In the genomic region with DNA sequence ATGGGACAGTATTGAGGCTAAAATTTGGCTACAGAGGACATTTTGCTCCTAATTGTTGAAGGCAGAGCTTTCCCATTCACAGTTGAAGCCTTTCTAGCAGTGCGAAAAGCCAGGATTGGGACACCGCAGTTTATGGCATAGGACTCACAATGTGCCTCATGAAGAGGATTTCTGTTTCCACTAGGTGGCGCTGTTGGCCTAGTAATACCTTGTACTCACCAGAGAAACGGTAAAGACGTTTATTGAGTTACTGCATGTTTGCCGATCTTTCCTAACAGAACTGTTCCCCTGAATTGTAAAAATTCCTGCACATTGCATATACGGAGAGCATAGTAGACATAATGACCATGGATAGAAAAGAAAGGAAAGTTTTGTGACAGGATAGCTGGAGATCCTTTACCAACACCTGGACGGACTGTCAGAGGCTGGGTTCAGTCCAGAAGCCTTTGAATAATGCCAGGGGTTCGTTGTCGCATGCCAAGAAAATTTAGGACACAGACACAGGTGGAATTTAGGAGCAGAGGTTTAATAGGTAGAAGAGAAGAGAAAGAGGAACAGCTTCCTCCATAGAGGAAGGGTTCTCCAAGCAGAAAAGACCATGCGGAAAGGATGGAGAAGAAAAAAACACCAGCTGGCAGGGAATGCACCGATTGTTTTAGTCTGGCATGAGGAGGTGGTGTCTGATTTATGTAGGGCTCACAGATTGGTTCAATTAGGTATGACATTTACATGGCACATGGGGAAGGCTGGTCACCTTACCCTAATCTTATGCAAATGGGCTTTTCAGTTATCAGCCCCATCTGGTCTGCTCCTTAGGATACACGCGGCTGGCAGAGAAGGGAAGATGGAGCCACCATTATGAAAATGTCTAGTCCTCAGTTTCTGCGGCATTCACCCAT, we compare ENCODE assay signal across 8 cellular contexts. TPM values are rescaled to one million over a fixed set of nuclear protein-coding genes. Genes with fewer than 3 reads are reported as not detected.
DNase-seq lines count a peak whose midpoint lies in the region; ATAC-seq and TF ChIP-seq lines count a peak whose summit lies in the region.

No MANE protein-coding gene starts in this region.

- no peak for TF ChIP-seq EP300 in neural cell (conservative IDR thresholded peaks at IDR 0.05; ENCODE audit: poor library complexity, severe bottlenecking)

- peak; percentile 91 for TF ChIP-seq CTCF in neural cell (IDR thresholded peaks at IDR 0.05; ENCODE audit: poor library complexity, severe bottlenecking)

- DNase-seq in GDM1 (lab: John Stamatoyannopoulos, UW) (peak; percentile 61), NCI-H2196 (lab: John Stamatoyannopoulos, UW; ENCODE audit: unreplicated experiment) (peak; percentile 92), UCSD-AML1 (lab: John Stamatoyannopoulos, UW; ENCODE audit: unreplicated experiment) (peak; percentile 14), epithelial cell of prostate (ENCODE audit: low read depth, low spot score) (peak; percentile 26), globus pallidus (ENCODE audit: low spot score) (no peak), HuH-7.5 (ENCODE audit: low spot score) (no peak)

- H3K9ac ChIP-seq in neural cell (ENCODE audit: low read length): no peak overlapping the region

- H3K36me3 ChIP-seq in neural cell (ENCODE audit: insufficient read depth, low read length): no peaks in the 10 kb centered on the region

- peak; percentile 92 for TF ChIP-seq RAD21 in neural cell (conservative IDR thresholded peaks at IDR 0.05)

- no peaks in the 10 kb centered on the region for H4K20me1 ChIP-seq in neural cell (ENCODE audit: insufficient read depth)

- no peak overlapping the region for H2AFZ ChIP-seq in neural cell (ENCODE audit: low read depth, low read length)

- H3K9me3 ChIP-seq in neural cell (ENCODE audit: low read length): no peaks in the 10 kb centered on the region

- no peaks in the 10 kb centered on the region for H3K9me2 ChIP-seq in neural cell (ENCODE audit: insufficient read depth, low read length)

- peak; percentile 78 for ATAC-seq in HG02938 (IDR thresholded peaks at IDR 0.05; ENCODE audit: unreplicated experiment)

- H3K27ac ChIP-seq in epithelial cell of prostate (no peak overlapping the region), neural cell (ENCODE audit: low read length) (no peak overlapping the region)

- H3K4me2 ChIP-seq in neural cell (ENCODE audit: low read length): no peak overlapping the region

- H3K27me3 ChIP-seq in neural cell (ENCODE audit: insufficient read depth, low read depth, low read length): no peaks in the 10 kb centered on the region

- H3K4me3 ChIP-seq in neural cell (ENCODE audit: low read length): no peak overlapping the region

- H3K79me2 ChIP-seq in neural cell (replicated peaks; ENCODE audit: insufficient read depth, low read length): no peaks in the 10 kb centered on the region

- no peaks in the 10 kb centered on the region for H3F3A ChIP-seq in neural cell (ENCODE audit: insufficient read depth, low read length, poor library complexity, severe bottlenecking)

TF ChIP-seq in neural cell, 6 proteins besides CTCF, POLR2A, EP300 and RAD21:
- TF ChIP-seq EZH2 (IDR thresholded peaks at IDR 0.05; ENCODE audit: borderline replicate concordance, insufficient read depth, low read length, poor library complexity, severe bottlenecking) (no peak), SMC3 (conservative IDR thresholded peaks at IDR 0.05; ENCODE audit: poor library complexity) (peak; percentile 93)

RNA-seq across cellular contexts. Expression of a gene that starts 10.8 kb away (rescaled TPM):
- polyA plus RNA-seq in neural cell: not detected in 2 replicates
- not detected in 2 replicates for polyA minus RNA-seq in neural cell

RNA-seq across cellular contexts. Expression of a gene that starts 17.3 kb away (rescaled TPM):
- not detected in 2 replicates for polyA plus RNA-seq in neural cell
- not detected in 2 replicates for polyA minus RNA-seq in neural cell

RNA-seq across cellular contexts. Expression of a gene that starts 18.4 kb away (rescaled TPM):
- polyA plus RNA-seq in neural cell: 14.7 and 15.3 TPM in 2 replicates
- 14.4 and 17.7 TPM in 2 replicates for polyA minus RNA-seq in neural cell

RNA-seq across cellular contexts. Expression of a gene that starts 32.6 kb away (rescaled TPM):
- polyA plus RNA-seq in neural cell: not detected in 2 replicates
- polyA minus RNA-seq in neural cell: not detected in 2 replicates

RNA-seq across cellular contexts. Expression of a gene that starts 44.9 kb away (rescaled TPM):
- polyA plus RNA-seq in neural cell: not detected in 2 replicates
- not detected in 2 replicates for polyA minus RNA-seq in neural cell

Comparison
In these comparisons a context has a peak if more than half of its experiments do, and no peak if none do; other contexts are left out.
1. DNase-seq: peak in GDM1 (single experiment), NCI-H2196 (single experiment), UCSD-AML1 (single experiment) and epithelial cell of prostate (single experiment); none in globus pallidus (single experiment) and HuH-7.5 (single experiment).